Comparison of ENCODE assay signal across 8 cellular contexts in genomic region chr7:56051339-56052191, GRCh38. TPM values are rescaled to one million over a fixed set of nuclear protein-coding genes. Genes with fewer than 3 reads are reported as not detected.
DNase-seq lines count a peak whose midpoint lies in the region; ATAC-seq and TF ChIP-seq lines count a peak whose summit lies in the region.

Gene CCT6A, plus strand, starts transcription at chr7:56051765. Its CDS starts 84 bp downstream, at chr7:56051849.
Gene PSPH, minus strand, starts transcription at chr7:56051444. Its CDS starts 30,232 bp downstream, at chr7:56021212.

- peaks cover 23% of the 10 kb centered on the region for H3K4me1 Mint-ChIP-seq in type B pancreatic cell (ENCODE audit: unreplicated experiment)

- no peaks in the 10 kb centered on the region for H3K9me3 Mint-ChIP-seq in type B pancreatic cell

- H3K4me3 Mint-ChIP-seq in type B pancreatic cell, result peak within 1 kb of the TSS; percentile 100

- H3K36me3 ChIP-seq in adipocyte (ENCODE audit: control insufficient read depth, insufficient read depth, low read length, severe bottlenecking), result peaks cover 36% of the 10 kb centered on the region

- intact Hi-C loops in cardiac septum (cut with DNase I), result loop anchor here (1.0 to 2.0 kb wide), 2 partner anchors 13 to 87 kb away; partner anchors contain the start of genes NIPSNAP2 and SUMF2

- peaks cover 11% of the 10 kb centered on the region for H3K36me3 Mint-ChIP-seq in type B pancreatic cell

- H3K27ac Mint-ChIP-seq in type B pancreatic cell, result peak within 1 kb of the TSS; percentile 98

- TF ChIP-seq CTCF in GM12875 (IDR thresholded peaks at IDR 0.05; ENCODE audit: borderline replicate concordance, insufficient read depth, low read depth, low read length) (no peak), type B pancreatic cell (conservative IDR thresholded peaks at IDR 0.05) (no peak)

- peaks cover 31% of the 10 kb centered on the region for H3K4me1 ChIP-seq in adipocyte (ENCODE audit: control insufficient read depth, insufficient read depth, low read length)

- no peaks in the 10 kb centered on the region for H3K27me3 Mint-ChIP-seq in type B pancreatic cell

- no peaks in the 10 kb centered on the region for H3K27me3 ChIP-seq in adipocyte (replicated peaks; ENCODE audit: control insufficient read depth, insufficient read depth, low read length)

- peak within 1 kb of the TSS; percentile 97 for H3K9ac ChIP-seq in adipocyte (ENCODE audit: low read length)

- ATAC-seq in HG02798 (IDR thresholded peaks at IDR 0.05; ENCODE audit: poor library complexity, unreplicated experiment), result peak; percentile 98

- H3K9me3 ChIP-seq in adipocyte (ENCODE audit: control insufficient read depth, low read length), result no peaks in the 10 kb centered on the region

- DNase-seq in NCI-H1436 (lab: John Stamatoyannopoulos, UW) (peak; percentile 96), T follicular helper cell (ENCODE audit: low read depth) (peak; percentile 83), adipocyte (ENCODE audit: low read depth) (peak; percentile 100), cardiac septum (ENCODE audit: low spot score) (peak; percentile 99), pons (ENCODE audit: low spot score) (peak; percentile 96), type B pancreatic cell (ENCODE audit: extremely low spot score, unreplicated experiment) (peak; percentile 97)

- H3K4me3 ChIP-seq in GM12875 (ENCODE audit: low read depth, low read length), result peak within 1 kb of the TSS; percentile 78
- peak within 1 kb of the TSS; percentile 96 for H3K4me3 ChIP-seq in adipocyte (ENCODE audit: low read length)

RNA-seq across cellular contexts. Expression of gene CCT6A, which starts in this region (rescaled TPM):
- total RNA-seq in cardiac septum (74.0 TPM), type B pancreatic cell (ENCODE audit: low replicate concordance) (128 and 151 TPM in 2 replicates)

RNA-seq across cellular contexts. Expression of gene PSPH, which starts in this region (rescaled TPM):
- total RNA-seq in cardiac septum (9.7 TPM), type B pancreatic cell (ENCODE audit: low replicate concordance) (20.1 and 28.6 TPM in 2 replicates)

Comparison
In these comparisons a context has a peak if more than half of its experiments do, and no peak if none do; other contexts are left out.
1. Peak in every context shown above with its lines: DNase-seq, ATAC-seq and H3K4me3 ChIP-seq.